ENCODE assay signal across 10 cellular contexts in genomic region chr3:9901967-9902366, GRCh38. TPM values are rescaled to one million over a fixed set of nuclear protein-coding genes. Genes with fewer than 3 reads are reported as not detected.
DNase-seq lines count a peak whose midpoint lies in the region; ATAC-seq, FAIRE-seq and TF ChIP-seq lines count a peak whose summit lies in the region.
"Had no signal": no experiment of that assay in that cellular context is flagged by ENCODE, and none has a peak within 500 bp of the region (broad histone marks: within the 10 kb centered on the region; RNA-seq: fewer than 3 reads in every experiment).

No MANE protein-coding gene starts in this region.

- SMC1A ChIA-PET in GM12878 (lab: Charles Lee; ENCODE audit: uncharacterized antibody, unreplicated experiment), result interaction anchor here (1.0 to 2.0 kb wide), 3 partner anchors 9 to 23 kb away, joined by 6 to 7 read pairs (median 7); no protein-coding TSS in a partner anchor

- H3K79me2 ChIP-seq in GM12878 (ENCODE audit: control insufficient read depth, insufficient read depth, low read length), result no peaks in the 10 kb centered on the region

- H3K36me3 ChIP-seq in RWPE2 (ENCODE audit: low read depth) (no peaks in the 10 kb centered on the region), GM12878 (ENCODE audit: control insufficient read depth in 2 of 2, insufficient read depth in 2 of 2, low read length in 1 of 2) (no peaks in the 10 kb centered on the region; a peak in 2 of 4 replicates), testis (ENCODE audit: low read depth, missing control alignments) (no peaks in the 10 kb centered on the region)

- no peak for TF ChIP-seq POLR2A in GM12878 (IDR thresholded peaks at IDR 0.05; ENCODE audit: low read depth, low read length)
- TF ChIP-seq POLR2A in testis (IDR thresholded peaks at IDR 0.05), result no peak

- no peak overlapping the region for H3K9ac ChIP-seq in GM12878 (ENCODE audit: control insufficient read depth, insufficient read depth, low read length)

- WGBS in GM12878 (ENCODE audit: insufficient coverage, insufficient replicate concordance, low lambda C conversion rate, missing lambda C conversion rate), result 54% methylated on average over 5 of the region's 5 CpGs
- WGBS in testis, 2 donors, result 77 to 94% methylated on average over 3 to 5 of the region's 5 CpGs

- no peaks in the 10 kb centered on the region for H4K20me1 ChIP-seq in GM12878 (ENCODE audit: control insufficient read depth, insufficient read depth)

- no peak overlapping the region for H3K4me2 ChIP-seq in GM12878 (ENCODE audit: control insufficient read depth, insufficient read depth)

- no peak for TF ChIP-seq RAD21 in GM12878 (IDR thresholded peaks at IDR 0.05; ENCODE audit: insufficient read depth, low read depth, low read length)

- H2AFZ ChIP-seq in GM12878 (ENCODE audit: control insufficient read depth, low read depth, low read length), result peak overlapping the region; percentile 48

- H3K27me3 ChIP-seq in RWPE2 (ENCODE audit: insufficient read depth, poor library complexity, severe bottlenecking), result no peaks in the 10 kb centered on the region
- H3K27me3 ChIP-seq in GM12878 (replicated peaks in 1 of 2; ENCODE audit: control insufficient read depth in 2 of 2, insufficient read depth in 2 of 2, low read length in 1 of 2), result no peaks in the 10 kb centered on the region
- no peaks in the 10 kb centered on the region for H3K27me3 ChIP-seq in testis

- no TSS peak for BruUV-seq in GM12878 (replicated peaks; lab: Mats Ljungman, UMichigan)

- CTCF ChIA-PET in GM12878 (lab: Yijun Ruan, JAX), result interaction anchor here (1.6 kb wide), 1 partner anchor 30 kb away, joined by 7 read pairs; no protein-coding TSS in a partner anchor

- RAD21 ChIA-PET in GM12878 (lab: Charles Lee; ENCODE audit: unreplicated experiment), result no interaction called here

- in situ Hi-C loops in GM12878 (cut with MboI), result no loop called here

- TF ChIP-seq CTCF in RWPE2 (IDR thresholded peaks at IDR 0.05; ENCODE audit: poor library complexity, severe bottlenecking) (no peak), GM12878 (IDR thresholded peaks at IDR 0.05 in 2 of 3, conservative IDR thresholded peaks at IDR 0.05 in 1 of 3; ENCODE audit: control insufficient read depth in 2 of 3, extremely low read depth in 1 of 3, insufficient read depth in 1 of 3, low read depth in 3 of 3, low read length in 3 of 3) (no peak), testis (IDR thresholded peaks at IDR 0.05) (no peak)

- ATAC-seq in RWPE2 (ENCODE audit: low read depth), result no peak
- ATAC-seq in GM12878, result no peak
- no peak for ATAC-seq in HG03460 (IDR thresholded peaks at IDR 0.05; ENCODE audit: unreplicated experiment)
- no peak for ATAC-seq in HG02588 (IDR thresholded peaks at IDR 0.05; ENCODE audit: unreplicated experiment)

- H3K4me3 ChIP-seq in RWPE2 (ENCODE audit: severe bottlenecking) (no peak overlapping the region), GM12878 (no peak overlapping the region), testis (no peak overlapping the region)

- POLR2A ChIA-PET in GM12878 (lab: Charles Lee), result interaction anchor here (0.6 to 2.8 kb wide), 4 partner anchors 9 to 74 kb away, joined by 3 to 9 read pairs (median 6); no protein-coding TSS in a partner anchor

- intact Hi-C loops in GM12878 (cut with micrococcal nuclease; ENCODE audit: unreplicated experiment), result no loop called here
- intact Hi-C loops in posterior vena cava (cut with DNase I), result no loop called here
- intact Hi-C loops in testis (cut with DNase I; ENCODE audit: low total_unique reads), result no loop called here

- H3K9me3 ChIP-seq in RWPE2 (ENCODE audit: severe bottlenecking), result no peaks in the 10 kb centered on the region
- H3K9me3 ChIP-seq in GM12878 (replicated peaks; ENCODE audit: control insufficient read depth, insufficient read depth, low read length), result no peaks in the 10 kb centered on the region
- no peaks in the 10 kb centered on the region for H3K9me3 ChIP-seq in testis

- H3K4me1 ChIP-seq in RWPE2 (ENCODE audit: insufficient read depth, poor library complexity, severe bottlenecking), result peaks cover 37% of the 10 kb centered on the region
- peaks cover 8% of the 10 kb centered on the region for H3K4me1 ChIP-seq in GM12878 (ENCODE audit: control insufficient read depth, insufficient read depth, low read length)
- H3K4me1 ChIP-seq in testis, result peaks cover 4% of the 10 kb centered on the region

- TF ChIP-seq EP300 in GM12878 (IDR thresholded peaks at IDR 0.05; ENCODE audit: borderline replicate concordance in 1 of 2, control insufficient read depth in 1 of 2, low read depth in 2 of 2, low read length in 2 of 2), result no peak

- DNase-seq in Daoy (ENCODE audit: low read depth) (peak; percentile 42), RWPE2 (ENCODE audit: low spot score) (no peak), GM12878 (ENCODE audit: low read depth, low spot score) (no peak), posterior vena cava (ENCODE audit: low spot score) (peak; percentile 62), testis (no peak), NCI-H1417 treated with DMSO at 0.1 percent for 48 hours (lab: John Stamatoyannopoulos, UW) (no peak)
- DNase-seq: activated B cell treated with CpG ODN at 0.5 μM for 24 hours had no signal

- no peak for FAIRE-seq in GM12878 (lab: Jason Lieb, UNC)

- peak overlapping the region; percentile 51 for H3K27ac ChIP-seq in RWPE2 (ENCODE audit: poor library complexity, severe bottlenecking)
- no peak overlapping the region; the same call in 1 of the 2 replicates for H3K27ac ChIP-seq in GM12878 (ENCODE audit: control insufficient read depth, insufficient read depth)
- H3K27ac ChIP-seq in testis, result no peak overlapping the region

RNA-seq across cellular contexts. Expression of gene IL17RE, which starts 0.7 kb away (rescaled TPM):
- total RNA-seq in Daoy (2014; rRNA removed; shearing (Covaris generic)), result 0.06 and 0.18 TPM in 2 replicates
- total RNA-seq in GM12878 (2013; cell fraction: nucleolus; rRNA removed), result 0.69 TPM in 1 of 2 replicates, not detected in the other
- total RNA-seq in GM12878 (2014; rRNA removed) (0.05 and 0.17 TPM in 2 replicates), GM12878 (2014; rRNA removed; fragmentation: Illumina TruSeq; extraction: Trizol) (0.04 and 0.46 TPM in 2 replicates), GM12878 (2021) (0.37 and 0.51 TPM in 2 replicates), posterior vena cava (1 to 10 TPM; 9.6 to 10.0 TPM), testis (under 1 TPM; 0.43 to 0.79 TPM)
- polyA plus RNA-seq in GM12878 (2011; ENCODE audit: low read depth), result 0.12 TPM
- polyA plus RNA-seq in GM12878 (2011; rRNA removed) (0.18 and 0.29 TPM in 2 replicates), GM12878 (2014; fragmentation: Illumina TruSeq; extraction: Trizol) (0.06 and 0.13 TPM in 2 replicates), GM12878 (2014; fragmentation: Nextera tagmentation; extraction: Ambion mirVana) (under 1 TPM in 1 of 2 experiments, not detected in 1; 0.05 TPM), GM12878 (2014; rRNA removed) (0.04 and 0.08 TPM in 2 replicates), GM12878 (2016; fragmentation: Nextera tagmentation; extraction: Ambion mirVana) (under 1 TPM in 1 of 2 experiments, not detected in 1; 0.21 TPM), testis (ENCODE audit: insufficient read depth, low read depth, low replicate concordance) (1.8 TPM)
- polyA plus RNA-seq in GM12878 (2011; cell fraction: cytosol; rRNA removed), result 0.06 and 0.22 TPM in 2 replicates
- 0.99 TPM in 2 replicates for polyA plus RNA-seq in GM12878 (2011; cell fraction: nucleus; rRNA removed)
- 0.17 and 0.39 TPM in 2 replicates for polyA plus RNA-seq in GM12878 (2012)
- not detected in 2 replicates for polyA minus RNA-seq in GM12878 (2011; rRNA and poly(A)+ RNA removed)
- polyA minus RNA-seq in GM12878 (2011; cell fraction: cytosol; rRNA and poly(A)+ RNA removed), result not detected in 2 replicates
- polyA minus RNA-seq in GM12878 (2011; cell fraction: nucleus; rRNA and poly(A)+ RNA removed), result 0.12 and 0.77 TPM in 2 replicates

RNA-seq across cellular contexts. Expression of gene JAGN1, which starts 11.6 kb away (rescaled TPM):
- 22.7 and 22.8 TPM in 2 replicates for total RNA-seq in Daoy (2014; rRNA removed; shearing (Covaris generic))
- total RNA-seq in GM12878 (2013; cell fraction: nucleolus; rRNA removed), result 19.1 and 20.9 TPM in 2 replicates
- 35.2 and 36.9 TPM in 2 replicates for total RNA-seq in GM12878 (2014; rRNA removed)
- 23.3 and 23.4 TPM in 2 replicates for total RNA-seq in GM12878 (2014; rRNA removed; fragmentation: Illumina TruSeq; extraction: Trizol)
- total RNA-seq in GM12878 (2021), result 35.5 and 35.6 TPM in 2 replicates
- 39.3 TPM for polyA plus RNA-seq in GM12878 (2011; ENCODE audit: low read depth)
- polyA plus RNA-seq in GM12878 (2011; rRNA removed), result 29.5 and 40.7 TPM in 2 replicates
- 43.5 and 46.7 TPM in 2 replicates for polyA plus RNA-seq in GM12878 (2011; cell fraction: cytosol; rRNA removed)
- polyA plus RNA-seq in GM12878 (2011; cell fraction: nucleus; rRNA removed), result 17.3 and 19.7 TPM in 2 replicates
- 40.5 and 45.4 TPM in 2 replicates for polyA plus RNA-seq in GM12878 (2012)
- 34.1 and 38.8 TPM in 2 replicates for polyA plus RNA-seq in GM12878 (2014; fragmentation: Illumina TruSeq; extraction: Trizol)
- polyA plus RNA-seq in GM12878 (2014; fragmentation: Nextera tagmentation; extraction: Ambion mirVana), result 10 to 100 TPM; 26.2 to 28.6 TPM
- polyA plus RNA-seq in GM12878 (2014; rRNA removed), result 37.3 and 38.1 TPM in 2 replicates
- 10 to 100 TPM; 53.6 to 56.0 TPM for polyA plus RNA-seq in GM12878 (2016; fragmentation: Nextera tagmentation; extraction: Ambion mirVana)
- 44.5 and 53.7 TPM in 2 replicates for polyA minus RNA-seq in GM12878 (2011; rRNA and poly(A)+ RNA removed)
- 14.7 TPM in 2 replicates for polyA minus RNA-seq in GM12878 (2011; cell fraction: cytosol; rRNA and poly(A)+ RNA removed)
- 13.5 and 17.0 TPM in 2 replicates for polyA minus RNA-seq in GM12878 (2011; cell fraction: nucleus; rRNA and poly(A)+ RNA removed)
- total RNA-seq in posterior vena cava, result 10 to 100 TPM; 19.6 to 20.0 TPM
- 10 to 100 TPM; 33.3 to 39.8 TPM for total RNA-seq in testis
- 36.0 TPM for polyA plus RNA-seq in testis (ENCODE audit: insufficient read depth, low read depth, low replicate concordance)

RNA-seq across cellular contexts. Expression of gene IL17RC, which starts 14.9 kb away (rescaled TPM):
- total RNA-seq in Daoy (2014; rRNA removed; shearing (Covaris generic)), result 6.7 and 9.5 TPM in 2 replicates
- total RNA-seq in GM12878 (2013; cell fraction: nucleolus; rRNA removed), result 0.71 and 3.2 TPM in 2 replicates
- total RNA-seq in GM12878 (2014; rRNA removed) (0.34 and 0.44 TPM in 2 replicates), GM12878 (2014; rRNA removed; fragmentation: Illumina TruSeq; extraction: Trizol) (not detected in 2 replicates), GM12878 (2021) (0.37 and 0.44 TPM in 2 replicates), posterior vena cava (10 to 100 TPM; 31.9 to 41.1 TPM), testis (10 to 100 TPM; 21.0 to 26.1 TPM)
- 0.14 TPM for polyA plus RNA-seq in GM12878 (2011; ENCODE audit: low read depth)
- polyA plus RNA-seq in GM12878 (2011; rRNA removed) (0.11 TPM in 1 of 2 replicates, not detected in the other), GM12878 (2014; fragmentation: Illumina TruSeq; extraction: Trizol) (0.07 TPM in 1 of 2 replicates, not detected in the other), GM12878 (2014; fragmentation: Nextera tagmentation; extraction: Ambion mirVana) (not detected), GM12878 (2014; rRNA removed) (0.29 TPM in 2 replicates), GM12878 (2016; fragmentation: Nextera tagmentation; extraction: Ambion mirVana) (1 to 10 TPM; 3.9 to 4.4 TPM), testis (ENCODE audit: insufficient read depth, low read depth, low replicate concordance) (12.0 TPM)
- 0.03 and 0.08 TPM in 2 replicates for polyA plus RNA-seq in GM12878 (2011; cell fraction: cytosol; rRNA removed)
- polyA plus RNA-seq in GM12878 (2011; cell fraction: nucleus; rRNA removed), result 0.50 and 0.82 TPM in 2 replicates
- polyA plus RNA-seq in GM12878 (2012), result 0.35 and 0.97 TPM in 2 replicates
- not detected in 2 replicates for polyA minus RNA-seq in GM12878 (2011; rRNA and poly(A)+ RNA removed)
- not detected in 2 replicates for polyA minus RNA-seq in GM12878 (2011; cell fraction: cytosol; rRNA and poly(A)+ RNA removed)
- polyA minus RNA-seq in GM12878 (2011; cell fraction: nucleus; rRNA and poly(A)+ RNA removed), result 0.36 and 0.38 TPM in 2 replicates

RNA-seq across cellular contexts. Expression of gene CIDEC, which starts 21.9 kb away (rescaled TPM):
- total RNA-seq in Daoy (2014; rRNA removed; shearing (Covaris generic)), result not detected in 2 replicates
- total RNA-seq in GM12878 (2013; cell fraction: nucleolus; rRNA removed), result not detected in 2 replicates
- not detected in 2 replicates for total RNA-seq in GM12878 (2014; rRNA removed)
- not detected in 2 replicates for total RNA-seq in GM12878 (2014; rRNA removed; fragmentation: Illumina TruSeq; extraction: Trizol)
- not detected in 2 replicates for total RNA-seq in GM12878 (2021)
- polyA plus RNA-seq in GM12878 (2011; ENCODE audit: low read depth), result not detected
- 0.35 and 0.49 TPM in 2 replicates for polyA plus RNA-seq in GM12878 (2011; rRNA removed)
- 0.67 and 0.82 TPM in 2 replicates for polyA plus RNA-seq in GM12878 (2011; cell fraction: cytosol; rRNA removed)
- 0.25 and 0.48 TPM in 2 replicates for polyA plus RNA-seq in GM12878 (2011; cell fraction: nucleus; rRNA removed)
- polyA plus RNA-seq in GM12878 (2012), result 0.11 TPM in 1 of 2 replicates, not detected in the other
- 0.10 TPM in 1 of 2 replicates, not detected in the other for polyA plus RNA-seq in GM12878 (2014; fragmentation: Illumina TruSeq; extraction: Trizol)
- not detected for polyA plus RNA-seq in GM12878 (2014; fragmentation: Nextera tagmentation; extraction: Ambion mirVana)
- polyA plus RNA-seq in GM12878 (2014; rRNA removed), result not detected in 2 replicates
- not detected for polyA plus RNA-seq in GM12878 (2016; fragmentation: Nextera tagmentation; extraction: Ambion mirVana)
- 0.22 and 0.93 TPM in 2 replicates for polyA minus RNA-seq in GM12878 (2011; rRNA and poly(A)+ RNA removed)
- polyA minus RNA-seq in GM12878 (2011; cell fraction: cytosol; rRNA and poly(A)+ RNA removed), result not detected in 2 replicates
- not detected in 2 replicates for polyA minus RNA-seq in GM12878 (2011; cell fraction: nucleus; rRNA and poly(A)+ RNA removed)
- 1 to 10 TPM; 1.2 to 2.9 TPM for total RNA-seq in posterior vena cava
- 1 to 10 TPM; 1.1 to 1.6 TPM for total RNA-seq in testis
- polyA plus RNA-seq in testis (ENCODE audit: insufficient read depth, low read depth, low replicate concordance), result 2.9 TPM
- total RNA-seq: activated B cell treated with CpG ODN at 0.5 μM for 24 hours, chondrocyte had no signal

RNA-seq across cellular contexts. Expression of gene CRELD1, which starts 31.7 kb away (rescaled TPM):
- 9.9 and 12.4 TPM in 2 replicates for total RNA-seq in Daoy (2014; rRNA removed; shearing (Covaris generic))
- 72.6 and 98.4 TPM in 2 replicates for total RNA-seq in GM12878 (2013; cell fraction: nucleolus; rRNA removed)
- total RNA-seq in GM12878 (2014; rRNA removed), result 7.6 and 9.4 TPM in 2 replicates
- total RNA-seq in GM12878 (2014; rRNA removed; fragmentation: Illumina TruSeq; extraction: Trizol), result 7.3 and 7.6 TPM in 2 replicates
- total RNA-seq in GM12878 (2021), result 8.2 and 8.4 TPM in 2 replicates
- polyA plus RNA-seq in GM12878 (2011; ENCODE audit: low read depth), result 6.6 TPM
- polyA plus RNA-seq in GM12878 (2011; rRNA removed), result 11.3 and 15.9 TPM in 2 replicates
- polyA plus RNA-seq in GM12878 (2011; cell fraction: cytosol; rRNA removed), result 15.1 and 24.0 TPM in 2 replicates
- 84.1 and 85.5 TPM in 2 replicates for polyA plus RNA-seq in GM12878 (2011; cell fraction: nucleus; rRNA removed)
- polyA plus RNA-seq in GM12878 (2012), result 11.7 and 20.2 TPM in 2 replicates
- 2.6 and 6.2 TPM in 2 replicates for polyA plus RNA-seq in GM12878 (2014; fragmentation: Illumina TruSeq; extraction: Trizol)
- 1 to 10 TPM; 1.3 to 2.3 TPM for polyA plus RNA-seq in GM12878 (2014; fragmentation: Nextera tagmentation; extraction: Ambion mirVana)
- polyA plus RNA-seq in GM12878 (2014; rRNA removed), result 12.3 and 12.7 TPM in 2 replicates
- 10 to 100 TPM; 14.2 TPM for polyA plus RNA-seq in GM12878 (2016; fragmentation: Nextera tagmentation; extraction: Ambion mirVana)
- polyA minus RNA-seq in GM12878 (2011; rRNA and poly(A)+ RNA removed), result 13.2 and 23.0 TPM in 2 replicates
- polyA minus RNA-seq in GM12878 (2011; cell fraction: cytosol; rRNA and poly(A)+ RNA removed), result 4.0 and 5.2 TPM in 2 replicates
- 9.7 and 14.5 TPM in 2 replicates for polyA minus RNA-seq in GM12878 (2011; cell fraction: nucleus; rRNA and poly(A)+ RNA removed)
- 10 to 100 TPM; 22.3 to 29.5 TPM for total RNA-seq in posterior vena cava
- total RNA-seq in testis, result 10 to 100 TPM; 34.9 to 37.1 TPM
- polyA plus RNA-seq in testis (ENCODE audit: insufficient read depth, low read depth, low replicate concordance), result 65.7 TPM

Comparison
In these comparisons a context has a peak if more than half of its experiments do, and no peak if none do; other contexts are left out.
1. DNase-seq: peak in Daoy (single experiment) and posterior vena cava (single experiment); none in RWPE2 (single experiment), GM12878 (single experiment), testis (single experiment) and NCI-H1417 treated with DMSO at 0.1 percent for 48 hours (single experiment).